1 cellular context compared by ENCODE assay signal in genomic region chr5:140488141-140488540, GRCh38. TPM values are rescaled to one million over a fixed set of nuclear protein-coding genes. Genes with fewer than 3 reads are reported as not detected.
"Had no signal": no experiment of that assay in that cellular context is flagged by ENCODE, and none has a peak within 500 bp of the region (broad histone marks: within the 10 kb centered on the region; RNA-seq: fewer than 3 reads in every experiment).

No MANE protein-coding gene starts in this region.

RNA-seq across cellular contexts. Expression of gene EIF4EBP3, which starts 59.3 kb away (rescaled TPM):
- total RNA-seq: cerebellum had no signal
